In genomic region chr6:35596448-35597442, GRCh38 we compare ENCODE assay signal across 12 cellular contexts.
A peak's percentile ranks its signal among the peaks of the same experiment; 100 is the strongest.
DNase-seq lines count a peak whose midpoint lies in the region; ATAC-seq and TF ChIP-seq lines count a peak whose summit lies in the region.
"Had no signal": no experiment of that assay in that cellular context is flagged by ENCODE, and none has a peak within 500 bp of the region (broad histone marks: within the 10 kb centered on the region; RNA-seq: fewer than 3 reads in every experiment).

No MANE protein-coding gene starts in this region.

- peaks cover 20% of the 10 kb centered on the region for H3K36me3 Mint-ChIP-seq in activated naive CD4-positive, alpha-beta T cell treated with anti-CD3 and anti-CD28 coated beads, Interleukin-2, amount 50 U/mL, for 24 hours

- H3K4me1 ChIP-seq in upper lobe of right lung, result peaks cover 61% of the 10 kb centered on the region

- H3K9me3 Mint-ChIP-seq in activated naive CD4-positive, alpha-beta T cell treated with anti-CD3 and anti-CD28 coated beads, Interleukin-2, amount 50 U/mL, for 24 hours, result no peaks in the 10 kb centered on the region
- H3K9me3 Mint-ChIP-seq: CD14-positive monocyte, GM23338 had no signal

- H3K4me3 Mint-ChIP-seq in activated naive CD4-positive, alpha-beta T cell treated with anti-CD3 and anti-CD28 coated beads, Interleukin-2, amount 50 U/mL, for 24 hours, result peak overlapping the region; percentile 52
- H3K4me3 Mint-ChIP-seq: CD14-positive monocyte, GM23338 had no signal

- ATAC-seq in upper lobe of right lung, result no peak
- ATAC-seq in HG02884 (IDR thresholded peaks at IDR 0.05; ENCODE audit: unreplicated experiment), result no peak
- ATAC-seq in GM19463 (IDR thresholded peaks at IDR 0.05; ENCODE audit: unreplicated experiment), result no peak
- ATAC-seq: GM23338 had no signal

- no peaks in the 10 kb centered on the region for H3K27me3 Mint-ChIP-seq in activated naive CD4-positive, alpha-beta T cell treated with anti-CD3 and anti-CD28 coated beads, Interleukin-2, amount 50 U/mL, for 24 hours

- DNase-seq in activated naive CD4-positive, alpha-beta T cell treated with anti-CD3 and anti-CD28 coated beads, Interleukin-2, amount 50 U/mL, for 16 hours, result no peak
- DNase-seq in amniotic epithelial cell (ENCODE audit: low read depth), result peak; percentile 97
- peak; percentile 89 for DNase-seq in kidney glomerular epithelial cell (lab: John Stamatoyannopoulos, UW)
- DNase-seq in upper lobe of right lung, result no peak
- no peak for DNase-seq in NCI-H2081 (lab: John Stamatoyannopoulos, UW)
- DNase-seq: left cardiac atrium; stimulated activated CD8-positive, alpha-beta memory T cell treated with anti-CD3 and anti-CD28 coated beads, Interleukin-4, amount 100 ng/mL, for 48 hours had no signal

- H3K27ac ChIP-seq in upper lobe of right lung, result peak overlapping the region; percentile 18

- H3K27me3 ChIP-seq in upper lobe of right lung, result no peaks in the 10 kb centered on the region

- no peak overlapping the region for H3K4me3 ChIP-seq in upper lobe of right lung
- H3K4me3 ChIP-seq: GM23338 had no signal

- peak overlapping the region; percentile 91 for H3K27ac Mint-ChIP-seq in activated naive CD4-positive, alpha-beta T cell treated with anti-CD3 and anti-CD28 coated beads, Interleukin-2, amount 50 U/mL, for 24 hours
- H3K27ac Mint-ChIP-seq: GM23338 had no signal

- peaks cover 67% of the 10 kb centered on the region for H3K36me3 ChIP-seq in upper lobe of right lung

- H3K4me1 Mint-ChIP-seq in activated naive CD4-positive, alpha-beta T cell treated with anti-CD3 and anti-CD28 coated beads, Interleukin-2, amount 50 U/mL, for 24 hours, result peaks cover 89% of the 10 kb centered on the region

- no peak for TF ChIP-seq CTCF in upper lobe of right lung (IDR thresholded peaks at IDR 0.05)

- intact Hi-C loops in upper lobe of right lung (cut with DNase I), result no loop called here

- H3K9me3 ChIP-seq in upper lobe of right lung, result no peaks in the 10 kb centered on the region

Comparison
In these comparisons a context has a peak if more than half of its experiments do, and no peak if none do; other contexts are left out.
1. DNase-seq: peak in amniotic epithelial cell (single experiment) and kidney glomerular epithelial cell (single experiment); none in activated naive CD4-positive, alpha-beta T cell treated with anti-CD3 and anti-CD28 coated beads, Interleukin-2, amount 50 U/mL, for 16 hours (single experiment), upper lobe of right lung (single experiment) and NCI-H2081 (0 of 2).